24 cellular contexts compared by ENCODE assay signal in genomic region chr3:42771271-42771670, GRCh38. TPM values are rescaled to one million over a fixed set of nuclear protein-coding genes. Genes with fewer than 3 reads are reported as not detected.
"Had no signal": no experiment of that assay in that cellular context is flagged by ENCODE, and none has a peak within 500 bp of the region (broad histone marks: within the 10 kb centered on the region; RNA-seq: fewer than 3 reads in every experiment).

No MANE protein-coding gene starts in this region.

- H3K27ac ChIP-seq: body of pancreas, dorsolateral prefrontal cortex, epithelial cell of prostate, lower lobe of right lung, pancreas, right lobe of liver, testis, upper lobe of left lung had no signal

- H3K27me3 ChIP-seq: body of pancreas, dorsolateral prefrontal cortex, pancreas, right lobe of liver, testis, upper lobe of left lung had no signal

- H3K4me3 ChIP-seq: body of pancreas, dorsolateral prefrontal cortex, lower lobe of right lung, pancreas, right lobe of liver, smooth muscle cell, upper lobe of left lung had no signal

- H3K36me3 Mint-ChIP-seq: activated naive CD4-positive, alpha-beta T cell treated with anti-CD3 and anti-CD28 coated beads, Interleukin-2, amount 50 U/mL, for 24 hours; mesothelial cell of epicardium had no signal

- H3K9me3 ChIP-seq: body of pancreas, lower lobe of right lung, pancreas, right lobe of liver, testis, upper lobe of left lung had no signal

- FAIRE-seq: colon, pancreas had no signal

- H3K27ac Mint-ChIP-seq: activated CD4-positive, alpha-beta T cell treated with anti-CD3 and anti-CD28 coated beads, Interleukin-2, amount 10 ng/mL, durations not matched to agents 7 days and 5 days; mesothelial cell of epicardium had no signal

- H3K4me3 Mint-ChIP-seq: activated CD4-positive, alpha-beta T cell treated with anti-CD3 and anti-CD28 coated beads, Interleukin-2, amount 10 ng/mL, durations not matched to agents 7 days and 5 days had no signal

- H3K4me1 ChIP-seq: pancreas, right lobe of liver had no signal

- H3K27me3 Mint-ChIP-seq: activated naive CD4-positive, alpha-beta T cell treated with anti-CD3 and anti-CD28 coated beads, Interleukin-2, amount 50 U/mL, for 24 hours had no signal

- H3K36me3 ChIP-seq: lower lobe of right lung, pancreas, right lobe of liver, upper lobe of left lung had no signal

- ATAC-seq: activated T-cell treated with anti-CD3 and anti-CD28 coated beads, Interleukin-2, amount 50 U/mL, for 4 hours; body of pancreas; lower lobe of right lung; pancreas; right lobe of liver had no signal

- H3K9me3 Mint-ChIP-seq: mesothelial cell of epicardium had no signal

- DNase-seq: activated CD4-positive, alpha-beta T cell treated with anti-CD3 and anti-CD28 coated beads, Interleukin-2, amount 10 ng/mL, durations not matched to agents 7 days and 5 days; activated CD4-positive, CD25-positive, alpha-beta regulatory T cell; activated CD8-positive, alpha-beta memory T cell treated with anti-CD3 and anti-CD28 coated beads, Interleukin-2, amount 50 U/mL, for 4 hours; activated gamma-delta T cell; activated T-cell treated with anti-CD3 and anti-CD28 coated beads, Interleukin-2, amount 50 U/mL, for 4 hours; body of pancreas; central memory CD4-positive, alpha-beta T cell; dorsolateral prefrontal cortex; foreskin melanocyte; glutamatergic neuron; hippocampal formation; islet precursor cell; lower lobe of right lung; pancreas; right lobe of liver; stimulated activated CD4-positive, alpha-beta T cell treated with anti-CD3 and anti-CD28 coated beads, Interleukin-4, amount 100 ng/mL, for 1 hour; T-helper 9 cell; testis; upper lobe of left lung had no signal

RNA-seq across cellular contexts. Expression of gene CCDC13, which starts 1.8 kb away (rescaled TPM):
- total RNA-seq: smooth muscle cell had no signal
- polyA plus RNA-seq: smooth muscle cell had no signal
